Comparison of ENCODE assay signal across 20 cellular contexts in the genomic region with DNA sequence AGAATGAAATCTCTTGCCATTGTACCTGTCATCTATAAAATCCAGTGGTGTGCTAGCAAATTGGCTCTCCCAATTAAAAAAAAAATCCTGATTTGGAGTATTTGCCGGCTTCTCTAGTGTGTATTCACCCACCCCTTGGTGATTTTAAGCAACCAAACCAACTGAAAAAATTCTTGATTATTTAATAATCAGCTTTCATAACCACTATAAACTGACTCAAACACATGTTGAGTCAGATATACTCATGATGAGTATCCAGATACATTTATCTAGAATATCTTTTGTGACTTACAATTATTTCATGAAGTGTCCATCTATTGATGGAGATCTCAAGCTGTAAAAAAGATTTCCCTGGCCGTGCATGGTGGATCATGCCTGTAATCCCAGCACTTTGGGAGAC.
A peak's percentile ranks its signal among the peaks of the same experiment; 100 is the strongest.
DNase-seq lines count a peak whose midpoint lies in the region; ATAC-seq and TF ChIP-seq lines count a peak whose summit lies in the region.
"Had no signal": no experiment of that assay in that cellular context is flagged by ENCODE, and none has a peak within 500 bp of the region (broad histone marks: within the 10 kb centered on the region; RNA-seq: fewer than 3 reads in every experiment).

No MANE protein-coding gene starts in this region.

- peak; percentile 9 for DNase-seq in AG08395 (ENCODE audit: low spot score)
- DNase-seq in GM03348 (ENCODE audit: low spot score): peak; percentile 5
- peak; percentile 21 for DNase-seq in LHCN-M2 (ENCODE audit: low read depth)
- peak; percentile 27 for DNase-seq in fibroblast of mammary gland (ENCODE audit: low read depth)
- DNase-seq in stomach: no peak
- no peak for DNase-seq in NCI-H1105 treated with DMSO at 0.1 percent for 48 hours (lab: John Stamatoyannopoulos, UW)
- DNase-seq: BE2C; C1 segment of cervical spinal cord; CD4-positive, CD25-positive, alpha-beta regulatory T cell; CD8-positive, alpha-beta memory T cell; COR-L47; DMS 273 treated with DMSO at 0.1 percent for 48 hours; DMS53; GDM1; HFFc6; KG1 had no signal

- no peaks in the 10 kb centered on the region for H3K36me3 ChIP-seq in stomach
- H3K36me3 ChIP-seq: BE2C had no signal

- H3K4me3 ChIP-seq in fibroblast of mammary gland (ENCODE audit: control insufficient read depth, low read depth, low read length) (no peak overlapping the region), stomach (no peak overlapping the region)
- H3K4me3 ChIP-seq: GM23338 had no signal

- no peaks in the 10 kb centered on the region for H3K9me3 ChIP-seq in stomach
- H3K9me3 ChIP-seq: BE2C had no signal

- H3K27ac ChIP-seq in stomach: no peak overlapping the region

- ATAC-seq in GM19467 (IDR thresholded peaks at IDR 0.05; ENCODE audit: unreplicated experiment): no peak
- ATAC-seq: GM23338, HCT116, HepG2 had no signal

- H3K4me1 ChIP-seq in stomach: no peaks in the 10 kb centered on the region
- H3K4me1 ChIP-seq: BE2C had no signal

- TF ChIP-seq CTCF in fibroblast of mammary gland (conservative IDR thresholded peaks at IDR 0.05; ENCODE audit: control insufficient read depth, insufficient read depth, low read depth, low read length): no peak
- TF ChIP-seq CTCF in stomach (IDR thresholded peaks at IDR 0.05): no peak

- WGBS in stomach, 5 donors: 83 to 96% (median 91%) methylated on average over 2 of the region's 2 CpGs

- no peak for TF ChIP-seq POLR2A in stomach (IDR thresholded peaks at IDR 0.05)

- H3K27me3 ChIP-seq in stomach: no peaks in the 10 kb centered on the region
- H3K27me3 ChIP-seq: BE2C had no signal

- intact Hi-C loops in stomach (cut with DNase I; ENCODE audit: low total_unique reads): no loop called here

- TF ChIP-seq EP300 in stomach (IDR thresholded peaks at IDR 0.05): no peak

Comparison
In these comparisons a context has a peak if more than half of its experiments do, and no peak if none do; other contexts are left out.
1. DNase-seq: peak in AG08395 (single experiment), GM03348 (single experiment), LHCN-M2 (single experiment) and fibroblast of mammary gland (single experiment); none in stomach (single experiment) and NCI-H1105 treated with DMSO at 0.1 percent for 48 hours (single experiment).